ENCODE assay signal across 15 cellular contexts in genomic region chr2:71613953-71614925, GRCh38.
DNase-seq lines count a peak whose midpoint lies in the region; ATAC-seq and TF ChIP-seq lines count a peak whose summit lies in the region.
"Had no signal": no experiment of that assay in that cellular context is flagged by ENCODE, and none has a peak within 500 bp of the region (broad histone marks: within the 10 kb centered on the region; RNA-seq: fewer than 3 reads in every experiment).

No MANE protein-coding gene starts in this region.

- no peaks in the 10 kb centered on the region for H3K9me3 ChIP-seq in cardiac muscle cell (ENCODE audit: low read depth)
- H3K9me3 ChIP-seq in heart right ventricle: no peaks in the 10 kb centered on the region

- ATAC-seq in Right ventricle myocardium inferior (no peak), heart right ventricle (no peak), HG03039 (IDR thresholded peaks at IDR 0.05; ENCODE audit: unreplicated experiment) (no peak), GM19455 (IDR thresholded peaks at IDR 0.05; ENCODE audit: unreplicated experiment) (no peak), HG02970 (IDR thresholded peaks at IDR 0.05; ENCODE audit: low FRiP score, unreplicated experiment) (no peak)
- ATAC-seq: activated CD8-positive, alpha-beta T cell treated with anti-CD3 and anti-CD28 coated beads for 36 hours; stimulated activated memory B cell treated with anti-CD40 and anti-IgM and Interleukin-4, amounts not matched to agents 10 μg/mL and 1 μg/mL and 100 μg/mL, for 72 hours had no signal

- H3K27ac ChIP-seq in cardiac muscle cell (peak overlapping the region; percentile 68), heart right ventricle (peak overlapping the region; percentile 76 to 95 (median 90)), rectal smooth muscle tissue (ENCODE audit: low read depth, low read length) (peak overlapping the region; percentile 15)
- H3K27ac ChIP-seq: neural progenitor cell had no signal

- no peak for TF ChIP-seq CTCF in cardiac muscle cell (IDR thresholded peaks at IDR 0.05; ENCODE audit: low read depth, low read length)
- no peak for TF ChIP-seq CTCF in heart right ventricle (IDR thresholded peaks at IDR 0.05)

- no peak for DNase-seq in cardiac muscle cell (ENCODE audit: low read depth in 1 of 2, low spot score in 1 of 2)
- no peak for DNase-seq in Right ventricle myocardium inferior (ENCODE audit: missing footprints)
- DNase-seq in heart right ventricle: peak in 1 of 2 donors; percentile 3
- no peak for DNase-seq in AG08396 (ENCODE audit: low spot score)
- DNase-seq: activated CD8-positive, alpha-beta T cell treated with anti-CD3 and anti-CD28 coated beads for 36 hours; DMS79 treated with DMSO at 0.1 percent for 48 hours; erythroblast; Karpas-422; NCI-H2081 had no signal

- H3K4me3 ChIP-seq in cardiac muscle cell (no peak overlapping the region), heart right ventricle (no peak overlapping the region), rectal smooth muscle tissue (ENCODE audit: low read length) (no peak overlapping the region)
- H3K4me3 ChIP-seq: neural progenitor cell had no signal

- H3K4me1 ChIP-seq in cardiac muscle cell (ENCODE audit: low read depth): peaks cover 12% of the 10 kb centered on the region
- H3K4me1 ChIP-seq in heart right ventricle: peaks cover 26 to 56% (median 42%) of the 10 kb centered on the region in 9 donors
- peaks cover 7% of the 10 kb centered on the region for H3K4me1 ChIP-seq in rectal smooth muscle tissue (ENCODE audit: control insufficient read depth, insufficient read depth, low read length)
- H3K4me1 ChIP-seq: neural progenitor cell had no signal

- intact Hi-C loops in Right ventricle myocardium inferior (cut with DNase I): no loop called here
- intact Hi-C loops in heart right ventricle (cut with DNase I): loop anchor here in 8 of 10 donors (5.0 to 10.0 kb wide), 6 partner anchors 71 to 533 kb away; partner anchors contain the start of gene CYP26B1 (in 3 of the 8)

- 76 to 78% methylated on average over 8 of the region's 8 CpGs for WGBS in heart right ventricle, 2 donors

- H3K36me3 ChIP-seq in cardiac muscle cell (no peaks in the 10 kb centered on the region), heart right ventricle (peaks cover 0 to 54% (median 0%) of the 10 kb centered on the region in 9 donors), rectal smooth muscle tissue (ENCODE audit: control insufficient read depth, insufficient read depth, low read length) (no peaks in the 10 kb centered on the region)
- H3K36me3 ChIP-seq: neural progenitor cell had no signal

- H3K9ac ChIP-seq in rectal smooth muscle tissue (ENCODE audit: low read length): no peak overlapping the region
- H3K9ac ChIP-seq: neural progenitor cell had no signal

- H3K27me3 ChIP-seq in cardiac muscle cell: no peaks in the 10 kb centered on the region
- no peaks in the 10 kb centered on the region for H3K27me3 ChIP-seq in heart right ventricle
- no peaks in the 10 kb centered on the region for H3K27me3 ChIP-seq in rectal smooth muscle tissue (ENCODE audit: control insufficient read depth, insufficient read depth, low read length)
- H3K27me3 ChIP-seq: neural progenitor cell had no signal

Comparison
In these comparisons a context has a peak if more than half of its experiments do, and no peak if none do; other contexts are left out.
1. H3K27ac ChIP-seq: peak in every context shown above with its lines; median percentile 90 in heart right ventricle; 68 in cardiac muscle cell; 15 in rectal smooth muscle tissue.